9 cellular contexts compared by ENCODE assay signal in genomic region chr17:28553000-28553505, GRCh38. TPM values are rescaled to one million over a fixed set of nuclear protein-coding genes. Genes with fewer than 3 reads are reported as not detected.
DNase-seq lines count a peak whose midpoint lies in the region; ATAC-seq lines count a peak whose summit lies in the region.
"Had no signal": no experiment of that assay in that cellular context is flagged by ENCODE, and none has a peak within 500 bp of the region (broad histone marks: within the 10 kb centered on the region; RNA-seq: fewer than 3 reads in every experiment).

No MANE protein-coding gene starts in this region.

- ATAC-seq in activated CD8-positive, alpha-beta T cell treated with anti-CD3 and anti-CD28 coated beads, Interleukin-2, amount 10 ng/mL, durations not matched to agents 7 days and 5 days: no peak
- ATAC-seq in left lobe of liver (peak; percentile 36), HG03565 (IDR thresholded peaks at IDR 0.05; ENCODE audit: unreplicated experiment) (no peak), HG02763 (IDR thresholded peaks at IDR 0.05; ENCODE audit: unreplicated experiment) (no peak)

- H3K27ac ChIP-seq in stomach smooth muscle (ENCODE audit: low read length): no peak overlapping the region

- H3K27me3 Mint-ChIP-seq in activated T-cell treated with anti-CD3 and anti-CD28 coated beads, Interleukin-2, amount 50 U/mL, for 24 hours: no peaks in the 10 kb centered on the region
- H3K27me3 Mint-ChIP-seq in activated CD8-positive, alpha-beta T cell treated with anti-CD3 and anti-CD28 coated beads, Interleukin-2, amount 10 ng/mL, durations not matched to agents 7 days and 5 days (ENCODE audit: low read depth): no peaks in the 10 kb centered on the region

- H3K4me3 Mint-ChIP-seq in activated T-cell treated with anti-CD3 and anti-CD28 coated beads, Interleukin-2, amount 50 U/mL, for 24 hours: peak overlapping the region; percentile 88
- H3K4me3 Mint-ChIP-seq in activated CD8-positive, alpha-beta T cell treated with anti-CD3 and anti-CD28 coated beads, Interleukin-2, amount 10 ng/mL, durations not matched to agents 7 days and 5 days: peak overlapping the region; percentile 71

- H3K9me3 ChIP-seq in stomach smooth muscle (ENCODE audit: control insufficient read depth in 2 of 2, low read length in 2 of 2): no peaks in the 10 kb centered on the region
- H3K9me3 ChIP-seq: BE2C had no signal

- peak overlapping the region in 1 of 2 donors; percentile 47 for H3K9ac ChIP-seq in stomach smooth muscle (ENCODE audit: low read length in 2 of 2)

- DNase-seq in activated T-cell treated with anti-CD3 and anti-CD28 coated beads, Interleukin-2, amount 50 U/mL, for 24 hours: no peak
- DNase-seq in activated T-cell treated with anti-CD3 and anti-CD28 coated beads, Interleukin-2, amount 50 U/mL, for 48 hours: no peak
- DNase-seq in activated CD8-positive, alpha-beta T cell treated with anti-CD3 and anti-CD28 coated beads, Interleukin-2, amount 10 ng/mL, durations not matched to agents 7 days and 5 days: no peak
- DNase-seq in left lobe of liver (ENCODE audit: low spot score): no peak
- no peak for DNase-seq in AG08395 (ENCODE audit: low spot score)

- peaks cover 26 to 39% of the 10 kb centered on the region in 2 donors for H3K36me3 ChIP-seq in stomach smooth muscle (ENCODE audit: control insufficient read depth in 2 of 2, insufficient read depth in 2 of 2, low read length in 2 of 2)

- CTCF ChIA-PET in activated CD8-positive, alpha-beta T cell treated with anti-CD3 and anti-CD28 coated beads, Interleukin-2, amount 10 ng/mL, durations not matched to agents 7 days and 5 days (lab: Charles Lee): interaction anchor here (0.7 to 1.4 kb wide), 3 partner anchors 14 to 23 kb away, joined by 3 to 6 read pairs (median 3); partner anchors contain the start of gene ALDOC

- peak overlapping the region; percentile 70 for H3K27ac Mint-ChIP-seq in activated T-cell treated with anti-CD3 and anti-CD28 coated beads, Interleukin-2, amount 50 U/mL, for 24 hours
- peak overlapping the region; percentile 75 for H3K27ac Mint-ChIP-seq in activated CD8-positive, alpha-beta T cell treated with anti-CD3 and anti-CD28 coated beads, Interleukin-2, amount 10 ng/mL, durations not matched to agents 7 days and 5 days

- POLR2A ChIA-PET in activated CD8-positive, alpha-beta T cell treated with anti-CD3 and anti-CD28 coated beads, Interleukin-2, amount 10 ng/mL, durations not matched to agents 7 days and 5 days (lab: Charles Lee): no interaction called here

- no peaks in the 10 kb centered on the region for H3K9me3 Mint-ChIP-seq in activated T-cell treated with anti-CD3 and anti-CD28 coated beads, Interleukin-2, amount 50 U/mL, for 24 hours
- no peaks in the 10 kb centered on the region for H3K9me3 Mint-ChIP-seq in activated CD8-positive, alpha-beta T cell treated with anti-CD3 and anti-CD28 coated beads, Interleukin-2, amount 10 ng/mL, durations not matched to agents 7 days and 5 days (ENCODE audit: insufficient read depth)

- H3K4me1 Mint-ChIP-seq in activated T-cell treated with anti-CD3 and anti-CD28 coated beads, Interleukin-2, amount 50 U/mL, for 24 hours (ENCODE audit: low read depth): peaks cover 53% of the 10 kb centered on the region
- peaks cover 43% of the 10 kb centered on the region for H3K4me1 Mint-ChIP-seq in activated CD8-positive, alpha-beta T cell treated with anti-CD3 and anti-CD28 coated beads, Interleukin-2, amount 10 ng/mL, durations not matched to agents 7 days and 5 days (ENCODE audit: low read depth)

- H3K36me3 Mint-ChIP-seq in activated T-cell treated with anti-CD3 and anti-CD28 coated beads, Interleukin-2, amount 50 U/mL, for 24 hours (ENCODE audit: low read depth): peaks cover 59% of the 10 kb centered on the region
- H3K36me3 Mint-ChIP-seq in activated CD8-positive, alpha-beta T cell treated with anti-CD3 and anti-CD28 coated beads, Interleukin-2, amount 10 ng/mL, durations not matched to agents 7 days and 5 days (ENCODE audit: low read depth): peaks cover 45% of the 10 kb centered on the region

- peak overlapping the region; percentile 48 to 81 for H3K4me3 ChIP-seq in stomach smooth muscle (ENCODE audit: low read length in 2 of 2)

- H3K27me3 ChIP-seq in stomach smooth muscle (ENCODE audit: control insufficient read depth in 1 of 2, insufficient read depth in 2 of 2, low read length in 2 of 2): no peaks in the 10 kb centered on the region
- H3K27me3 ChIP-seq: BE2C had no signal

- peaks cover 20% of the 10 kb centered on the region for H3K4me1 ChIP-seq in stomach smooth muscle (ENCODE audit: control insufficient read depth, insufficient read depth, low read length)
- H3K4me1 ChIP-seq: BE2C had no signal

RNA-seq across cellular contexts. Expression of gene UNC119, which starts 0.6 kb away (rescaled TPM):
- total RNA-seq in activated CD8-positive, alpha-beta T cell treated with anti-CD3 and anti-CD28 coated beads, Interleukin-2, amount 10 ng/mL, durations not matched to agents 7 days and 5 days: 10 to 100 TPM; 41.6 to 48.1 TPM
- total RNA-seq in left lobe of liver: 14.3 TPM

RNA-seq across cellular contexts. Expression of gene PIGS, which starts 18.3 kb away (rescaled TPM):
- total RNA-seq in activated CD8-positive, alpha-beta T cell treated with anti-CD3 and anti-CD28 coated beads, Interleukin-2, amount 10 ng/mL, durations not matched to agents 7 days and 5 days: 10 to 100 TPM; 60.0 to 61.1 TPM
- 10.1 TPM for total RNA-seq in left lobe of liver

RNA-seq across cellular contexts. Expression of gene ALDOC, which starts 23.6 kb away (rescaled TPM):
- total RNA-seq in activated CD8-positive, alpha-beta T cell treated with anti-CD3 and anti-CD28 coated beads, Interleukin-2, amount 10 ng/mL, durations not matched to agents 7 days and 5 days: 10 to 100 TPM; 97.3 to 99.7 TPM
- total RNA-seq in left lobe of liver: 46.8 TPM

RNA-seq across cellular contexts. Expression of gene SPAG5, which starts 45.8 kb away (rescaled TPM):
- total RNA-seq in activated CD8-positive, alpha-beta T cell treated with anti-CD3 and anti-CD28 coated beads, Interleukin-2, amount 10 ng/mL, durations not matched to agents 7 days and 5 days: 100 to 1,000 TPM; 162 to 170 TPM
- total RNA-seq in left lobe of liver: 8.8 TPM

RNA-seq across cellular contexts. Expression of gene FOXN1, which starts 46.9 kb away (rescaled TPM):
- not detected for total RNA-seq in activated CD8-positive, alpha-beta T cell treated with anti-CD3 and anti-CD28 coated beads, Interleukin-2, amount 10 ng/mL, durations not matched to agents 7 days and 5 days
- not detected for total RNA-seq in left lobe of liver
